Comparison of ENCODE assay signal across 11 cellular contexts in genomic region chr6:2037230-2037926, GRCh38.
A peak's percentile ranks its signal among the peaks of the same experiment; 100 is the strongest.
DNase-seq lines count a peak whose midpoint lies in the region; FAIRE-seq and TF ChIP-seq lines count a peak whose summit lies in the region.
"Had no signal": no experiment of that assay in that cellular context is flagged by ENCODE, and none has a peak within 500 bp of the region (broad histone marks: within the 10 kb centered on the region; RNA-seq: fewer than 3 reads in every experiment).

No MANE protein-coding gene starts in this region.

- H3K4me3 ChIP-seq in AG09309 (ENCODE audit: control insufficient read depth, low read depth, low read length) (no peak overlapping the region), HEK293 (ENCODE audit: low read depth, low read length) (no peak overlapping the region), astrocyte of the cerebellum (ENCODE audit: low read depth, low read length) (no peak overlapping the region), kidney (ENCODE audit: low read length in 2 of 2) (no peak overlapping the region)

- H3K27ac ChIP-seq in HEK293 (ENCODE audit: extremely low read depth, low read depth, low read length) (no peak overlapping the region), kidney (ENCODE audit: low read depth in 2 of 2, low read length in 2 of 2) (no peak overlapping the region)

- in situ Hi-C loops in astrocyte of the cerebellum (cut with HindIII; ENCODE audit: low sequenced_read_pairs): no loop called here

- H3K9ac ChIP-seq in kidney (ENCODE audit: low read length in 2 of 2): no peak overlapping the region

- POLR2A ChIA-PET in HEK293 (lab: Yijun Ruan, JAX): no interaction called here

- intact Hi-C loops in kidney (cut with DNase I): no loop called here

- CTCF ChIA-PET in HEK293 (lab: Yijun Ruan, JAX): interaction anchor here (0.7 kb wide), 2 partner anchors 21 to 137 kb away, joined by 3 to 5 read pairs; no protein-coding TSS in a partner anchor

- H3K9me3 ChIP-seq in HEK293 (ENCODE audit: control insufficient read depth, insufficient read depth, low read depth, low read length) (no peaks in the 10 kb centered on the region), kidney (ENCODE audit: control insufficient read depth in 1 of 2, low read length in 2 of 2) (no peaks in the 10 kb centered on the region)
- H3K9me3 ChIP-seq: Caco-2 had no signal

- H3K36me3 ChIP-seq in HEK293 (ENCODE audit: control insufficient read depth in 2 of 2, insufficient read depth in 1 of 2, low read length in 2 of 2) (no peaks in the 10 kb centered on the region), kidney (ENCODE audit: control insufficient read depth in 1 of 2, insufficient read depth in 2 of 2, low read length in 2 of 2) (no peaks in the 10 kb centered on the region)

- DNase-seq in AG09309 (ENCODE audit: low read depth): no peak
- no peak for DNase-seq in astrocyte of the cerebellum (ENCODE audit: low read depth)
- no peak for DNase-seq in kidney
- no peak for DNase-seq in NCI-H2107 (lab: John Stamatoyannopoulos, UW)
- DNase-seq in HK-2 (ENCODE audit: unreplicated experiment): no peak
- DNase-seq in NK-92 treated with Interleukin-12 subunit alpha and Interleukin-12 subunit beta, amount 100 ng/mL, for 24 hours (lab: John Stamatoyannopoulos, UW): no peak
- no peak for DNase-seq in NCI-H2029 treated with DMSO at 0.1 percent for 48 hours (lab: John Stamatoyannopoulos, UW)
- DNase-seq: activated CD4-positive, CD25-positive, alpha-beta regulatory T cell treated with anti-CD3 and anti-CD28 coated beads, Interleukin-2, amount 50 U/mL, for 72 hours; MM.1S had no signal

- H3K4me1 ChIP-seq in HEK293 (ENCODE audit: control insufficient read depth, insufficient read depth, low read length) (peaks cover 17% of the 10 kb centered on the region), kidney (ENCODE audit: control insufficient read depth in 1 of 2, insufficient read depth in 1 of 2, low read depth in 1 of 2, low read length in 2 of 2) (peaks cover 0 to 2% of the 10 kb centered on the region in 2 donors)
- H3K4me1 ChIP-seq: Caco-2 had no signal

- no peak for FAIRE-seq in kidney (lab: Jason Lieb, UNC)

- TF ChIP-seq CTCF in AG09309 (IDR thresholded peaks at IDR 0.05; ENCODE audit: control insufficient read depth, insufficient read depth, low read depth, low read length, missing control alignments) (peak; percentile 17), HEK293 (tag by site-specific recombination; IDR thresholded peaks at IDR 0.05) (peak; percentile 57; the same call in 1 of the 2 replicates), astrocyte of the cerebellum (IDR thresholded peaks at IDR 0.05; ENCODE audit: low read depth, low read length, missing control alignments) (peak; percentile 25), kidney (IDR thresholded peaks at IDR 0.05; ENCODE audit: borderline replicate concordance, extremely low read depth, insufficient read depth) (peak; percentile 24)

TF ChIP-seq in HEK293, 187 proteins besides CTCF, POLR2A, EP300 and RAD21 (continues in another document):
- no peak for TF ChIP-seq ZBTB8A (tag by site-specific recombination; IDR thresholded peaks at IDR 0.05)
- no peak for TF ChIP-seq ZNF335 (tag by site-specific recombination; conservative IDR thresholded peaks at IDR 0.05)
- no peak for TF ChIP-seq ZNF155 (tag by site-specific recombination; IDR thresholded peaks at IDR 0.05)
- peak; percentile 53 for TF ChIP-seq ZNF629 (tag by site-specific recombination; IDR thresholded peaks at IDR 0.05)
- peak; percentile 49 for TF ChIP-seq ZNF654 (tag by site-specific recombination; IDR thresholded peaks at IDR 0.05; ENCODE audit: low read depth)
- TF ChIP-seq ZNF18 (tag by site-specific recombination; IDR thresholded peaks at IDR 0.05): peak; percentile 89
- TF ChIP-seq PATZ1 (tag by site-specific recombination; IDR thresholded peaks at IDR 0.05): no peak
- TF ChIP-seq ATF2 (tag by site-specific recombination; IDR thresholded peaks at IDR 0.05; ENCODE audit: low read depth): peak; percentile 68
- TF ChIP-seq SP3 (tag by site-specific recombination; IDR thresholded peaks at IDR 0.05): no peak
- TF ChIP-seq ZNF664 (tag by site-specific recombination; IDR thresholded peaks at IDR 0.05): no peak
- no peak for TF ChIP-seq ZNF791 (tag by site-specific recombination; IDR thresholded peaks at IDR 0.05)
- no peak for TF ChIP-seq ZNF169 (tag by site-specific recombination; IDR thresholded peaks at IDR 0.05)
- no peak for TF ChIP-seq KLF8 (tag by site-specific recombination; IDR thresholded peaks at IDR 0.05)
- no peak; the same call in 1 of the 2 replicates for TF ChIP-seq PRDM10 (tag by site-specific recombination; IDR thresholded peaks at IDR 0.05)
- no peak for TF ChIP-seq ZNF692 (tag by site-specific recombination; IDR thresholded peaks at IDR 0.05)
- no peak for TF ChIP-seq MYNN (tag by site-specific recombination; IDR thresholded peaks at IDR 0.05; ENCODE audit: borderline replicate concordance)
